In genomic region chr20:47315339-47315662, GRCh38 we compare ENCODE assay signal across 8 cellular contexts. TPM values are rescaled to one million over a fixed set of nuclear protein-coding genes. Genes with fewer than 3 reads are reported as not detected.
A peak's percentile ranks its signal among the peaks of the same experiment; 100 is the strongest.
DNase-seq lines count a peak whose midpoint lies in the region; ATAC-seq and TF ChIP-seq lines count a peak whose summit lies in the region.

No MANE protein-coding gene starts in this region.

- ATAC-seq in GM21515 (IDR thresholded peaks at IDR 0.05; ENCODE audit: unreplicated experiment) (no peak), HG03045 (IDR thresholded peaks at IDR 0.05; ENCODE audit: unreplicated experiment) (no peak), GM19455 (IDR thresholded peaks at IDR 0.05; ENCODE audit: unreplicated experiment) (no peak)

- H3K9ac ChIP-seq in parathyroid adenoma = no peak overlapping the region

- H3K4me3 ChIP-seq in esophagus (ENCODE audit: low read depth in 1 of 2, low read length in 2 of 2) = no peak overlapping the region
- no peak overlapping the region for H3K4me3 ChIP-seq in parathyroid adenoma (ENCODE audit: low read depth, low read length)

- H3K79me2 ChIP-seq in parathyroid adenoma = peaks cover 62% of the 10 kb centered on the region

- H3K4me2 ChIP-seq in parathyroid adenoma (ENCODE audit: low read length) = no peak overlapping the region

- peaks cover 0 to 8% of the 10 kb centered on the region in 2 donors for H3K36me3 ChIP-seq in esophagus (ENCODE audit: control insufficient read depth in 2 of 2, insufficient read depth in 2 of 2, low read length in 1 of 2)
- no peaks in the 10 kb centered on the region for H3K36me3 ChIP-seq in parathyroid adenoma (ENCODE audit: control insufficient read depth, insufficient read depth, low read length)

- no peak for TF ChIP-seq CTCF in parathyroid adenoma (IDR thresholded peaks at IDR 0.05)

- peaks cover 5 to 29% of the 10 kb centered on the region in 2 donors for H3K4me1 ChIP-seq in esophagus (ENCODE audit: control insufficient read depth in 2 of 2, insufficient read depth in 2 of 2, low read length in 1 of 2)
- peaks cover 42% of the 10 kb centered on the region for H3K4me1 ChIP-seq in parathyroid adenoma

- H2AFZ ChIP-seq in parathyroid adenoma = no peak overlapping the region

- H3K27ac ChIP-seq in esophagus (ENCODE audit: low read depth in 2 of 2, low read length in 1 of 2) = peak overlapping the region; percentile 85 to 96
- peak overlapping the region; percentile 35 for H3K27ac ChIP-seq in parathyroid adenoma

- 68 to 69% methylated on average over 4 of the region's 4 CpGs for WGBS in esophagus, 2 donors

- DNase-seq in DMS153 treated with DMSO at 0.1 percent for 48 hours (lab: John Stamatoyannopoulos, UW; ENCODE audit: unreplicated experiment) = peak; percentile 44
- DNase-seq in NCI-H345 (lab: John Stamatoyannopoulos, UW) = peak; percentile 69
- no peak for DNase-seq in activated CD4-positive, CD25-positive, alpha-beta regulatory T cell treated with anti-CD3 and anti-CD28 coated beads, Interleukin-2, amount 50 U/mL, for 72 hours

- H3K9me3 ChIP-seq in esophagus (ENCODE audit: control insufficient read depth in 2 of 2, insufficient read depth in 1 of 2, low read depth in 1 of 2, low read length in 1 of 2) (peaks cover 0 to 2% of the 10 kb centered on the region in 2 donors), parathyroid adenoma (ENCODE audit: control insufficient read depth, low read length) (no peaks in the 10 kb centered on the region)

- H3K27me3 ChIP-seq in esophagus (ENCODE audit: control insufficient read depth in 1 of 2, insufficient read depth in 2 of 2, low read length in 2 of 2) (no peaks in the 10 kb centered on the region), parathyroid adenoma (ENCODE audit: control insufficient read depth, insufficient read depth, low read length) (no peaks in the 10 kb centered on the region)

RNA-seq across cellular contexts. Expression of gene ZMYND8, which starts 41.2 kb away (rescaled TPM):
- polyA plus RNA-seq in esophagus = 10 to 100 TPM in 1 of 2 donors, 1 to 10 TPM in 1; 8.8 to 18.7 TPM
